ENCODE assay signal across 1 cellular context in the genomic region with DNA sequence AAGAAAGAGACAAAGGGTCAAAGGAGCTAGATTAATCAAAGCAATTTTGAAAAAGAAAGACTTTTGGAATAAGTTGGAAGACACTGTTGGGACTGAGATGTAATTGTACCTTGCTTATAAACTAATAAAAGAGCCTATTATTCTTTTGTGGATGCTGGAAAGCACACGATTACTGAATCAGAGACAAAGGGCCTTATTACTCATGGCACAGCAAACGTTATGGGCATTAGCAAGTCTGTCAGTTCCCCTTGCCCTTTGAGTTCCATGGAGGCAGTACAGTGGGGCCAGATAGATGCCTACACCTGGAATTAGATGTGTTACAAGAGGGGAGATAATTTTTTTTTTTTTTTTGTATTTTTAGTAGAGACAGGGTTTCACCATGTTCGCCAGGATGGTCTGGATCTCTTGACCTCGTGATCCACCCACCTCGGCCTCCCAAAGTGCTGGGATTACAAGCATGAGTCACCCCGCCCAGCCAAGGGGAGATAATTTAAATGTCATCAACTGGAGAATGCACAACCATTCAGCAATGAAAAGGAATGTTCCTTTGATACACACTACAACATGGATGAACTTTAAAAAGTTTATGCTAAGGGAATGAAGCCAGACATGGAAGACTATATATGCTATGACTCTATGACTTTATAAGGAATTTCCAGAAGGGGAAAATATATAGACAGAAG.
TF ChIP-seq lines count a peak whose summit lies in the region.

No MANE protein-coding gene starts in this region.

TF ChIP-seq in IMR-90, 13 proteins besides CTCF, POLR2A, EP300 and RAD21:
- TF ChIP-seq SMC3 (IDR thresholded peaks at IDR 0.05; ENCODE audit: low read depth, low read length) (no peak), FOS (IDR thresholded peaks at IDR 0.05; ENCODE audit: low read depth, low read length) (no peak), ELK1 (IDR thresholded peaks at IDR 0.05; ENCODE audit: borderline replicate concordance, low read depth, low read length) (no peak), RFX5 (IDR thresholded peaks at IDR 0.05; ENCODE audit: low read depth, low read length) (no peak), RCOR1 (IDR thresholded peaks at IDR 0.05; ENCODE audit: insufficient replicate concordance, low read length) (no peak), CEBPB (IDR thresholded peaks at IDR 0.05; ENCODE audit: low read depth, low read length) (no peak), NFE2L2 (IDR thresholded peaks at IDR 0.05; ENCODE audit: low read depth, low read length) (no peak), BHLHE40 (IDR thresholded peaks at IDR 0.05; ENCODE audit: low read depth, low read length) (no peak), CHD1 (IDR thresholded peaks at IDR 0.05; ENCODE audit: low read depth, low read length) (no peak), USF2 (IDR thresholded peaks at IDR 0.05; ENCODE audit: low read depth, low read length) (no peak), MAZ (IDR thresholded peaks at IDR 0.05; ENCODE audit: borderline replicate concordance, low read depth, low read length) (no peak), MAFK (IDR thresholded peaks at IDR 0.05; ENCODE audit: low read depth, low read length) (no peak), MXI1 (IDR thresholded peaks at IDR 0.05; ENCODE audit: borderline replicate concordance, low read depth, low read length) (no peak)
